15 cellular contexts compared by ENCODE assay signal in genomic region chr14:102911991-102912761, GRCh38.
"Had no signal": no experiment of that assay in that cellular context is flagged by ENCODE, and none has a peak within 500 bp of the region (broad histone marks: within the 10 kb centered on the region; RNA-seq: fewer than 3 reads in every experiment).

No MANE protein-coding gene starts in this region.

- H3K4me1 ChIP-seq: stomach, testis, upper lobe of left lung had no signal

- H2AFZ ChIP-seq: hepatocyte had no signal

- H3K27ac ChIP-seq: hepatocyte, neutrophil, skin epidermis, stomach, testis, upper lobe of left lung had no signal

- DNase-seq: activated CD4-positive, alpha-beta T cell treated with anti-CD3 and anti-CD28 coated beads, Interleukin-2, amount 10 ng/mL, durations not matched to agents 7 days and 5 days; activated CD8-positive, alpha-beta memory T cell treated with anti-CD3 and anti-CD28 coated beads for 24 hours; activated naive CD4-positive, alpha-beta T cell treated with anti-CD3 and anti-CD28 coated beads, Interleukin-2, amount 50 U/mL, for 16 hours; islet precursor cell; naive B cell; stimulated activated CD4-positive, alpha-beta T cell treated with anti-CD3 and anti-CD28 coated beads, Interleukin-4, amount 100 ng/mL, for 4 hours; stimulated activated CD8-positive, alpha-beta memory T cell treated with anti-CD3 and anti-CD28 coated beads, Interleukin-4, amount 100 ng/mL, for 48 hours; stomach; testis had no signal

- H3K4me2 ChIP-seq: hepatocyte had no signal

- H3K9me3 Mint-ChIP-seq: activated CD4-positive, alpha-beta T cell treated with anti-CD3 and anti-CD28 coated beads, Interleukin-2, amount 10 ng/mL, durations not matched to agents 7 days and 5 days; naive B cell had no signal

- H3K27ac Mint-ChIP-seq: activated CD4-positive, alpha-beta T cell treated with anti-CD3 and anti-CD28 coated beads, Interleukin-2, amount 10 ng/mL, durations not matched to agents 7 days and 5 days had no signal

- H3K4me3 ChIP-seq: hepatocyte, skin epidermis, stomach, testis, upper lobe of left lung had no signal

- H3K4me3 Mint-ChIP-seq: activated CD4-positive, alpha-beta T cell treated with anti-CD3 and anti-CD28 coated beads, Interleukin-2, amount 10 ng/mL, durations not matched to agents 7 days and 5 days had no signal

- H3K9me3 ChIP-seq: neutrophil, stomach, testis, upper lobe of left lung had no signal

- ATAC-seq: esophagus mucosa, left lobe of liver had no signal

- H3K27me3 Mint-ChIP-seq: activated CD4-positive, alpha-beta T cell treated with anti-CD3 and anti-CD28 coated beads, Interleukin-2, amount 10 ng/mL, durations not matched to agents 7 days and 5 days; naive B cell had no signal

- H3K27me3 ChIP-seq: hepatocyte, neutrophil, stomach, testis, upper lobe of left lung had no signal

- H3K79me2 ChIP-seq: hepatocyte had no signal
